16 cellular contexts compared by ENCODE assay signal in the genomic region with DNA sequence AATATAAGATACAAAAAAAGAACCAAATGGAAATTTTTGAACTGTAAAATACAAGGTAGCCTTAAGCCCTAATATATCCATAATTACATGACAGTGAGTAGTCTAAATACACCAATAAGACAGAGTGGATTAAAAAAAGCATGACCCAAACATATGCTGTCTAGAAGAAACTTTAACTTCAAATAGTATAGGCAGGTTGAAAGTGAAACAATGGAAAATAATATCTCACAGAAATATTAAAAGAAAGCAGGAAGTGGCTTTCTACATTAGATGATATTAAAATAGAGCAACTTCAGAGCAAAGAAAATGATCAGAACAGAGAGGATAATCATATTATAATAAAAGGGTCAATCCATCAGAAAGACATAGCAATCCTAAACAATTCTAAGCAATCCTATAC. TPM values are rescaled to one million over a fixed set of nuclear protein-coding genes. Genes with fewer than 3 reads are reported as not detected.
DNase-seq lines count a peak whose midpoint lies in the region; ATAC-seq and TF ChIP-seq lines count a peak whose summit lies in the region.
"Had no signal": no experiment of that assay in that cellular context is flagged by ENCODE, and none has a peak within 500 bp of the region (broad histone marks: within the 10 kb centered on the region; RNA-seq: fewer than 3 reads in every experiment).

No MANE protein-coding gene starts in this region.

- CTCF ChIA-PET in CD4-positive, alpha-beta memory T cell (lab: Charles Lee; ENCODE audit: partially characterized antibody), result interaction anchor here (1.7 kb wide), 1 partner anchor 39 kb away, joined by 5 read pairs; a partner anchor contains a TSS

- ATAC-seq in GM21529 (IDR thresholded peaks at IDR 0.05; ENCODE audit: unreplicated experiment) (peak; percentile 51), psoas muscle (no peak), HG02763 (IDR thresholded peaks at IDR 0.05; ENCODE audit: unreplicated experiment) (no peak)
- ATAC-seq: foreskin keratinocyte, HepG2 had no signal

- no peaks in the 10 kb centered on the region for H3K9me3 Mint-ChIP-seq in CD4-positive, alpha-beta memory T cell
- H3K9me3 Mint-ChIP-seq in immature natural killer cell, result no peaks in the 10 kb centered on the region
- H3K9me3 Mint-ChIP-seq: H9 had no signal

- H3K4me1 ChIP-seq in CD4-positive, alpha-beta memory T cell (ENCODE audit: insufficient read depth, low read length), result peaks cover 31% of the 10 kb centered on the region
- peaks cover 6% of the 10 kb centered on the region for H3K4me1 ChIP-seq in psoas muscle

- peaks cover 22% of the 10 kb centered on the region for H4K20me1 ChIP-seq in SU-DHL-6 (ENCODE audit: low read depth, low read length)

- H3K4me2 ChIP-seq in SU-DHL-6 (ENCODE audit: low read depth, low read length, poor library complexity, severe bottlenecking), result peak overlapping the region; percentile 53

- no peaks in the 10 kb centered on the region for H3K27me3 Mint-ChIP-seq in CD4-positive, alpha-beta memory T cell
- H3K27me3 Mint-ChIP-seq in immature natural killer cell (ENCODE audit: low read depth in 3 of 3), result no peaks in the 10 kb centered on the region

- H3K27ac ChIP-seq in CD4-positive, alpha-beta memory T cell (ENCODE audit: low read depth, low read length), result peak overlapping the region; percentile 9
- H3K27ac ChIP-seq in SU-DHL-6 (ENCODE audit: low read depth, low read length) (peak overlapping the region; percentile 34; the same call in 1 of the 2 replicates), psoas muscle (no peak overlapping the region)

- H3K36me3 Mint-ChIP-seq in CD4-positive, alpha-beta memory T cell, result peaks cover 34 to 44% of the 10 kb centered on the region in 2 donors
- H3K36me3 Mint-ChIP-seq in immature natural killer cell, result peaks cover 6 to 20% (median 19%) of the 10 kb centered on the region in 3 donors

- intact Hi-C loops in CD4-positive, alpha-beta memory T cell (cut with micrococcal nuclease), result loop anchor here (2.0 kb wide), 1 partner anchor 21 kb away; no protein-coding TSS in a partner anchor
- intact Hi-C loops in psoas muscle (cut with DNase I), result no loop called here

- H3K4me3 Mint-ChIP-seq in CD4-positive, alpha-beta memory T cell, result peak overlapping the region in 7 of 8 donors; percentile 45 to 68 (median 59)
- peak overlapping the region; percentile 53 to 79 (median 67) for H3K4me3 Mint-ChIP-seq in immature natural killer cell

- H3K9me2 ChIP-seq in SU-DHL-6 (replicated peaks; ENCODE audit: insufficient read depth, low read length), result no peaks in the 10 kb centered on the region

- peaks cover 4% of the 10 kb centered on the region; the same call in 1 of the 2 replicates for H3F3A ChIP-seq in SU-DHL-6 (ENCODE audit: insufficient read depth)

- no peaks in the 10 kb centered on the region for H3K27me3 ChIP-seq in CD4-positive, alpha-beta memory T cell (ENCODE audit: insufficient read depth, low read length)
- H3K27me3 ChIP-seq in SU-DHL-6 (ENCODE audit: low read length) (no peaks in the 10 kb centered on the region), psoas muscle (ENCODE audit: insufficient read depth in 3 of 3, low read length in 2 of 3) (no peaks in the 10 kb centered on the region)
- H3K27me3 ChIP-seq: foreskin keratinocyte had no signal

- H2AFZ ChIP-seq in SU-DHL-6 (ENCODE audit: low read depth, low read length, severe bottlenecking), result no peak overlapping the region

- H3K4me3 ChIP-seq in CD4-positive, alpha-beta memory T cell (ENCODE audit: low read length in 2 of 2), result no peak overlapping the region
- H3K4me3 ChIP-seq in SU-DHL-6 (ENCODE audit: insufficient read depth, low read length, poor library complexity, severe bottlenecking), result no peak overlapping the region
- H3K4me3 ChIP-seq in psoas muscle, result no peak overlapping the region

- peaks cover 29 to 47% (median 37%) of the 10 kb centered on the region in 4 donors for H3K4me1 Mint-ChIP-seq in CD4-positive, alpha-beta memory T cell
- H3K4me1 Mint-ChIP-seq in immature natural killer cell, result peaks cover 40 to 49% of the 10 kb centered on the region in 2 donors

- DNase-seq in CD4-positive, alpha-beta memory T cell, result peak in 3 of 5 donors; percentile 4 to 17 (median 16)
- DNase-seq in immature natural killer cell (peak in 2 of 3 donors; percentile 12 to 13), psoas muscle (no peak), amniotic stem cell (lab: John Stamatoyannopoulos, UW) (no peak), NCI-H345 (lab: John Stamatoyannopoulos, UW) (no peak)
- DNase-seq: AML-193; aorta; foreskin keratinocyte; H9; NCI-H446; stimulated activated CD4-positive, alpha-beta T cell treated with anti-CD3 and anti-CD28 coated beads, Interleukin-4, amount 100 ng/mL, for 1 hour; stimulated activated naive CD4-positive, alpha-beta T cell had no signal

- peak overlapping the region; percentile 53 to 88 (median 78) for H3K27ac Mint-ChIP-seq in CD4-positive, alpha-beta memory T cell
- H3K27ac Mint-ChIP-seq in immature natural killer cell, result peak overlapping the region; percentile 32 to 87 (median 76)

- H3K79me2 ChIP-seq in SU-DHL-6 (ENCODE audit: insufficient read depth, low read length), result peaks cover 51% of the 10 kb centered on the region

- POLR2A ChIA-PET in CD4-positive, alpha-beta memory T cell (lab: Charles Lee; ENCODE audit: partially characterized antibody), result interaction anchor here (1.4 kb wide), 1 partner anchor 39 kb away, joined by 5 read pairs; a partner anchor contains a TSS

- no peak overlapping the region for H3K9ac ChIP-seq in SU-DHL-6 (ENCODE audit: low read length)

- H3K9me3 ChIP-seq in CD4-positive, alpha-beta memory T cell (ENCODE audit: control insufficient read depth in 1 of 2, low read length in 2 of 2), result no peaks in the 10 kb centered on the region
- H3K9me3 ChIP-seq in SU-DHL-6 (ENCODE audit: insufficient read depth, low read length) (no peaks in the 10 kb centered on the region), psoas muscle (no peaks in the 10 kb centered on the region)

- H3K36me3 ChIP-seq in CD4-positive, alpha-beta memory T cell (ENCODE audit: insufficient read depth, low read length), result peaks cover 5% of the 10 kb centered on the region
- H3K36me3 ChIP-seq in SU-DHL-6 (ENCODE audit: low read length) (peaks cover 44% of the 10 kb centered on the region), psoas muscle (ENCODE audit: insufficient read depth in 1 of 2, low read depth in 1 of 2) (peaks cover 0 to 32% of the 10 kb centered on the region in 2 donors)

- TF ChIP-seq CTCF in SU-DHL-6 (IDR thresholded peaks at IDR 0.05; ENCODE audit: insufficient read depth, low read length, poor library complexity, severe bottlenecking), result no peak
- TF ChIP-seq CTCF in psoas muscle (IDR thresholded peaks at IDR 0.05), result no peak

RNA-seq across cellular contexts. Expression of a gene that starts 21.8 kb away (rescaled TPM):
- 10 to 100 TPM; 14.4 TPM for total RNA-seq in CD4-positive, alpha-beta memory T cell
- 10 to 100 TPM; 21.9 to 28.1 TPM for polyA plus RNA-seq in CD4-positive, alpha-beta memory T cell
- polyA plus RNA-seq in immature natural killer cell, result 10 to 100 TPM; 26.1 to 34.4 (median 26.9) TPM
- total RNA-seq in psoas muscle, result 10 to 100 TPM; 19.5 to 27.0 (median 25.9) TPM
- 10 to 100 TPM; 22.2 to 58.7 (median 58.1) TPM for polyA plus RNA-seq in psoas muscle

RNA-seq across cellular contexts. Expression of a gene that starts 39.1 kb away (rescaled TPM):
- total RNA-seq in CD4-positive, alpha-beta memory T cell, result 1 to 10 TPM; 3.9 to 4.2 TPM
- polyA plus RNA-seq in CD4-positive, alpha-beta memory T cell, result 1 to 10 TPM in 1 of 2 donors, under 1 TPM in 1; 0.58 to 1.1 TPM
- 1 to 10 TPM in 2 of 3 donors, under 1 TPM in 1; 0.93 to 2.0 (median 1.0) TPM for polyA plus RNA-seq in immature natural killer cell
- 1 to 10 TPM in 3 of 4 donors, under 1 TPM in 1; 0.79 to 2.3 (median 1.6) TPM for total RNA-seq in psoas muscle
- 1 to 10 TPM; 1.1 to 1.9 (median 1.2) TPM for polyA plus RNA-seq in psoas muscle

Comparison
In these comparisons a context has a peak if more than half of its experiments do, and no peak if none do; other contexts are left out.
1. DNase-seq: peak in CD4-positive, alpha-beta memory T cell (3 of 5) and immature natural killer cell (2 of 3); none in psoas muscle (0 of 2), amniotic stem cell (single experiment) and NCI-H345 (single experiment).